In genomic region chr10:96610817-96611216, GRCh38 we compare ENCODE assay signal across 20 cellular contexts. TPM values are rescaled to one million over a fixed set of nuclear protein-coding genes. Genes with fewer than 3 reads are reported as not detected.
DNase-seq lines count a peak whose midpoint lies in the region; ATAC-seq, FAIRE-seq and TF ChIP-seq lines count a peak whose summit lies in the region.
"Had no signal": no experiment of that assay in that cellular context is flagged by ENCODE, and none has a peak within 500 bp of the region (broad histone marks: within the 10 kb centered on the region; RNA-seq: fewer than 3 reads in every experiment).

No MANE protein-coding gene starts in this region.

- peaks cover 56% of the 10 kb centered on the region for H3K4me1 ChIP-seq in HepG2 (ENCODE audit: insufficient read depth, low read length)
- no peaks in the 10 kb centered on the region for H3K4me1 ChIP-seq in right lobe of liver
- peaks cover 0 to 52% (median 43%) of the 10 kb centered on the region in 4 donors for H3K4me1 ChIP-seq in transverse colon

- H3K27ac ChIP-seq in HepG2 (ENCODE audit: extremely low read length, insufficient read depth, low read length) (no peak overlapping the region), right lobe of liver (no peak overlapping the region), transverse colon (peak overlapping the region; percentile 74 to 84 (median 80))
- H3K27ac ChIP-seq: esophagus squamous epithelium had no signal

- TF ChIP-seq CTCF in HepG2 (CRISPR knock-in tag; IDR thresholded peaks at IDR 0.05) (no peak), right lobe of liver (IDR thresholded peaks at IDR 0.05) (no peak), transverse colon (IDR thresholded peaks at IDR 0.05) (no peak)

- peak overlapping the region; percentile 21; the same call in 1 of the 2 replicates for H3K4me2 ChIP-seq in HepG2 (ENCODE audit: low read depth, low read length)

- no peak for TF ChIP-seq RAD21 in HepG2 (CRISPR knock-in tag; IDR thresholded peaks at IDR 0.05)

- intact Hi-C loops in HepG2 (cut with micrococcal nuclease; ENCODE audit: unreplicated experiment) (no loop called here), right lobe of liver (cut with DNase I) (no loop called here), left colon (cut with DNase I, micrococcal nuclease) (no loop called here), transverse colon (cut with DNase I; ENCODE audit: low total_unique reads) (no loop called here)

- TF ChIP-seq POLR2A in HepG2 (IDR thresholded peaks at IDR 0.05; ENCODE audit: insufficient read depth in 1 of 2, low read depth in 2 of 2, low read length in 2 of 2) (no peak), right lobe of liver (IDR thresholded peaks at IDR 0.05) (no peak), transverse colon (IDR thresholded peaks at IDR 0.05) (peak; percentile 43)

- no TSS peak for BruUV-seq in HepG2 (replicated peaks; lab: Mats Ljungman, UMichigan)

- ATAC-seq in HepG2 (peak; percentile 34; the same call in 1 of the 3 replicates), right lobe of liver (no peak), left colon (peak; percentile 80), HG02885 (IDR thresholded peaks at IDR 0.05; ENCODE audit: poor library complexity, unreplicated experiment) (no peak), GM21526 (IDR thresholded peaks at IDR 0.05; ENCODE audit: low FRiP score, unreplicated experiment) (no peak), HG03135 (IDR thresholded peaks at IDR 0.05; ENCODE audit: unreplicated experiment) (no peak)
- ATAC-seq: left cardiac atrium, PC-3, WTC11 had no signal

- whole genome bisulfite sequencing in HepG2 (ENCODE audit: low lambda C conversion rate) = 76% methylated on average over 3 of the region's 6 CpGs
- WGBS in right lobe of liver (ENCODE audit: insufficient coverage, low coverage, low lambda C conversion rate, missing lambda C conversion rate) = no CpG with 5 or more reads among the region's 6 CpGs
- 43% methylated on average over 6 of the region's 6 CpGs; no CpG with 5 or more reads in 1 of the 2 donors for WGBS in transverse colon (ENCODE audit: low coverage in 1 of 2), 2 donors

- TF ChIP-seq EP300 in HepG2 (IDR thresholded peaks at IDR 0.05; ENCODE audit: low read depth in 2 of 2, low read length in 2 of 2) (no peak), HepG2 (CRISPR knock-in tag; IDR thresholded peaks at IDR 0.05; ENCODE audit: borderline replicate concordance) (no peak), transverse colon (IDR thresholded peaks at IDR 0.05; ENCODE audit: low read depth) (no peak)

- CTCF ChIA-PET in HepG2 (lab: Yijun Ruan, JAX; ENCODE audit: low intra/inter-chr PET ratio, low total read pairs) = no interaction called here

- DNase-seq in HepG2 (ENCODE audit: low spot score) (no peak), right lobe of liver (no peak), SW480 (ENCODE audit: low spot score) (peak; percentile 30), left colon (peak; percentile 60 to 86), transverse colon (peak; percentile 76)
- DNase-seq: activated CD8-positive, alpha-beta memory T cell treated with anti-CD3 and anti-CD28 coated beads for 24 hours; Caco-2; effector CD8-positive, alpha-beta T cell; EL; esophagus squamous epithelium; left cardiac atrium; NCI-H146; NCI-H2171 treated with DMSO at 0.1 percent for 48 hours; NCI-H82; PC-3; SIG-M5 had no signal

- H3K27me3 ChIP-seq in HepG2 (ENCODE audit: control insufficient read depth in 1 of 2, insufficient read depth in 2 of 2, low read length in 2 of 2) = no peaks in the 10 kb centered on the region
- no peaks in the 10 kb centered on the region for H3K27me3 ChIP-seq in right lobe of liver
- no peaks in the 10 kb centered on the region for H3K27me3 ChIP-seq in transverse colon

- H4K20me1 ChIP-seq in HepG2 (ENCODE audit: insufficient read depth, low read length) = no peaks in the 10 kb centered on the region

- H3K36me3 ChIP-seq in HepG2 (replicated peaks in 1 of 2; ENCODE audit: control insufficient read depth in 1 of 2, insufficient read depth in 2 of 2, low read length in 2 of 2) (no peaks in the 10 kb centered on the region), right lobe of liver (peaks cover 0 to 79% (median 28%) of the 10 kb centered on the region in 4 donors), transverse colon (no peaks in the 10 kb centered on the region)
- H3K36me3 ChIP-seq: esophagus squamous epithelium had no signal

- POLR2A ChIA-PET in HepG2 (lab: Yijun Ruan, JAX) = no interaction called here

- in situ Hi-C loops in HepG2 (cut with HindIII; ENCODE audit: extremely low pct_ligation_motif_present, low pct_unique_long_range_greater_than_20kb) (no loop called here), transverse colon (cut with MboI; ENCODE audit: low pct_ligation_motif_present in 1 of 4, low pct_unique_long_range_greater_than_20kb in 1 of 4, low sequenced_read_pairs in 3 of 4) (no loop called here)

- no peak overlapping the region for H3K9ac ChIP-seq in HepG2 (ENCODE audit: insufficient read depth, low read depth, low read length)

- FAIRE-seq in HepG2 (lab: Jason Lieb, UNC) = peak; percentile 37

- no peaks in the 10 kb centered on the region for H3K79me2 ChIP-seq in HepG2 (ENCODE audit: insufficient read depth, low read length)

- H3K9me3 ChIP-seq in HepG2 (ENCODE audit: low read length) (no peaks in the 10 kb centered on the region), right lobe of liver (no peaks in the 10 kb centered on the region), transverse colon (no peaks in the 10 kb centered on the region)
- H3K9me3 ChIP-seq: Caco-2, esophagus squamous epithelium had no signal

- H2AFZ ChIP-seq in HepG2 (ENCODE audit: low read length) = no peak overlapping the region

- H3K4me3 ChIP-seq in HepG2 (replicated peaks in 1 of 3; ENCODE audit: insufficient read depth in 1 of 3, low read depth in 2 of 3, low read length in 3 of 3) (no peak overlapping the region), right lobe of liver (no peak overlapping the region), transverse colon (no peak overlapping the region)
- H3K4me3 ChIP-seq: esophagus squamous epithelium had no signal

TF ChIP-seq in HepG2, 621 proteins besides CTCF, POLR2A, EP300 and RAD21:
- TF ChIP-seq GABPA (IDR thresholded peaks at IDR 0.05; ENCODE audit: low read depth, low read length) (no peak), GABPA (CRISPR knock-in tag; IDR thresholded peaks at IDR 0.05; ENCODE audit: low read depth) (peak; percentile 27; the same call in 1 of the 2 replicates)
- TF ChIP-seq, protein P1, sequence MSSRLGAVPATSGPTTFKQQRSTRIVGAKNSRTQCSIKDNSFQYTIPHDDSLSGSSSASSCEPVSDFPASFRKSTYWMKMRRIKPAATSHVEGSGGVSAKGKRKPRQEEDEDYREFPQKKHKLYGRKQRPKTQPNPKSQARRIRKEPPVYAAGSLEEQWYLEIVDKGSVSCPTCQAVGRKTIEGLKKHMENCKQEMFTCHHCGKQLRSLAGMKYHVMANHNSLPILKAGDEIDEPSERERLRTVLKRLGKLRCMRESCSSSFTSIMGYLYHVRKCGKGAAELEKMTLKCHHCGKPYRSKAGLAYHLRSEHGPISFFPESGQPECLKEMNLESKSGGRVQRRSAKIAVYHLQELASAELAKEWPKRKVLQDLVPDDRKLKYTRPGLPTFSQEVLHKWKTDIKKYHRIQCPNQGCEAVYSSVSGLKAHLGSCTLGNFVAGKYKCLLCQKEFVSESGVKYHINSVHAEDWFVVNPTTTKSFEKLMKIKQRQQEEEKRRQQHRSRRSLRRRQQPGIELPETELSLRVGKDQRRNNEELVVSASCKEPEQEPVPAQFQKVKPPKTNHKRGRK (CRISPR knock-in tag; IDR thresholded peaks at IDR 0.05) = no peak

RNA-seq across cellular contexts. Expression of gene TM9SF3, which starts 24.0 kb away (rescaled TPM):
- total RNA-seq in HepG2 (2016; rRNA removed; fragmentation: Illumina TruSeq; extraction: Trizol) (86.8 and 120 TPM in 2 replicates), right lobe of liver (10 to 100 TPM; 45.0 to 96.6 (median 71.8) TPM), left colon (100 to 1,000 TPM; 259 to 271 TPM), transverse colon (100 to 1,000 TPM in 1 of 4 donors, 10 to 100 TPM in 3; 34.4 to 133 (median 77.3) TPM)
- 31.8 and 36.9 TPM in 2 replicates for total RNA-seq in HepG2 (2016; cell fraction: cytosol; rRNA removed; fragmentation: Illumina TruSeq; extraction: Trizol; ENCODE audit: low read depth)
- 86.8 and 122 TPM in 2 replicates for total RNA-seq in HepG2 (2016; cell fraction: insoluble cytoplasmic fraction; rRNA removed; fragmentation: Illumina TruSeq; extraction: Trizol)
- total RNA-seq in HepG2 (2016; cell fraction: membrane; rRNA removed; fragmentation: Illumina TruSeq; extraction: Trizol) = 49.6 and 60.6 TPM in 2 replicates
- 124 and 152 TPM in 2 replicates for total RNA-seq in HepG2 (2016; cell fraction: nucleus; rRNA removed; fragmentation: Illumina TruSeq; extraction: Trizol)
- 38.4 and 43.8 TPM in 2 replicates for polyA plus RNA-seq in HepG2 (2011; rRNA removed)
- 44.8 and 98.9 TPM in 2 replicates for polyA plus RNA-seq in HepG2 (2011; cell fraction: cytosol; rRNA removed)
- 34.3 and 45.7 TPM in 2 replicates for polyA plus RNA-seq in HepG2 (2011; cell fraction: nucleus; rRNA removed)
- 81.7 and 88.4 TPM in 2 replicates for polyA plus RNA-seq in HepG2 (2012)
- 8.5 and 10.4 TPM in 2 replicates for polyA plus RNA-seq in HepG2 (2016; cell fraction: cytosol; fragmentation: Illumina TruSeq; extraction: Trizol; ENCODE audit: low read depth)
- polyA plus RNA-seq in HepG2 (2016; cell fraction: insoluble cytoplasmic fraction; fragmentation: Illumina TruSeq; extraction: Trizol; ENCODE audit: low read depth) = 64.6 and 77.0 TPM in 2 replicates
- 21.8 and 23.0 TPM in 2 replicates for polyA plus RNA-seq in HepG2 (2016; cell fraction: membrane; fragmentation: Illumina TruSeq; extraction: Trizol; ENCODE audit: low read depth)
- 107 and 112 TPM in 2 replicates for polyA plus RNA-seq in HepG2 (2016; cell fraction: nucleus; fragmentation: Illumina TruSeq; extraction: Trizol; ENCODE audit: insufficient read depth, low read depth)
- 36.3 and 40.6 TPM in 2 replicates for polyA minus RNA-seq in HepG2 (2011; rRNA and poly(A)+ RNA removed; ENCODE audit: low replicate concordance)
- polyA minus RNA-seq in HepG2 (2011; cell fraction: cytosol; rRNA and poly(A)+ RNA removed) = 55.8 and 62.3 TPM in 2 replicates
- polyA minus RNA-seq in HepG2 (2011; cell fraction: nucleus; rRNA and poly(A)+ RNA removed) = 121 and 136 TPM in 2 replicates

Comparison
In these comparisons a context has a peak if more than half of its experiments do, and no peak if none do; other contexts are left out.
1. ATAC-seq: peak in HepG2 (single experiment) and left colon (single experiment); none in right lobe of liver (0 of 4), HG02885 (single experiment), GM21526 (single experiment) and HG03135 (single experiment).
2. DNase-seq: peak in SW480 (single experiment), left colon (2 of 2) and transverse colon (single experiment); none in HepG2 (single experiment) and right lobe of liver (0 of 3).
3. H3K27ac ChIP-seq: peak in transverse colon (4 of 4); none in HepG2 (single experiment) and right lobe of liver (0 of 3).